22 cellular contexts compared by ENCODE assay signal in the genomic region with DNA sequence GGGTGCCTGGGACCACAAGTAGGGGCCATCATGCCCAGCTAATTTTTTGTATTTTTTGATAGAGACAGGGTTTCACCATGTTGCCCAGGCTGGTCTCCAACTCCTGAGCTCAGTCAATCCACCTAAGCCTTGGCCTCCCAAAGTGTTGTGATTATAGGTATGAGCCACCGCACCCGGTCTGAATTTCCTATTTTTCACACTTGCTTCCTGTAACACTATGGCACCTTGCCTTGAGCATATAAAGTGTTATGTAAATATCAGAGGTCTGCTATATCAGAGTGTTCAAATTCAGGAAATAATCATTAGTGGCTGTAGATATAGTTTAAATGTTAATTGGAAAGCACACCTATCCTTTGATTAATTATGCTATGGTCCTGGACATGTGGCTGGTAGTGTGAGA.
"Had no signal": no experiment of that assay in that cellular context is flagged by ENCODE, and none has a peak within 500 bp of the region (broad histone marks: within the 10 kb centered on the region; RNA-seq: fewer than 3 reads in every experiment).

No MANE protein-coding gene starts in this region.

- H3K27ac ChIP-seq: colonic mucosa, epithelial cell of prostate, esophagus squamous epithelium, gastrocnemius medialis, heart right ventricle, left lung, lower lobe of right lung had no signal

- ATAC-seq: effector memory CD8-positive, alpha-beta T cell; esophagus mucosa; gastrocnemius medialis; heart right ventricle; left lung; left ventricle myocardium superior; lower lobe of right lung; naive thymus-derived CD4-positive, alpha-beta T cell had no signal

- H3K36me3 ChIP-seq: colonic mucosa, esophagus squamous epithelium, gastrocnemius medialis, heart right ventricle, left lung, lower lobe of right lung had no signal

- H3K9me3 ChIP-seq: colonic mucosa, esophagus squamous epithelium, gastrocnemius medialis, heart right ventricle, left lung, lower lobe of right lung had no signal

- H3K4me3 ChIP-seq: colonic mucosa, esophagus squamous epithelium, gastrocnemius medialis, heart right ventricle, left lung, lower lobe of right lung had no signal

- DNase-seq: colonic mucosa; cortex of kidney; effector CD8-positive, alpha-beta T cell; effector memory CD8-positive, alpha-beta T cell; endodermal cell; erythroblast; esophagus squamous epithelium; foreskin fibroblast; foreskin melanocyte; gastrocnemius medialis; glutamatergic neuron; head of caudate nucleus; heart right ventricle; hippocampal formation; kidney glomerular epithelial cell; left lung; left ventricle myocardium superior; lower lobe of right lung; mesenchymal stem cell; naive thymus-derived CD4-positive, alpha-beta T cell had no signal

- H3K4me1 ChIP-seq: colonic mucosa, esophagus squamous epithelium, gastrocnemius medialis, left lung, lower lobe of right lung had no signal
